Comparison of ENCODE assay signal across 15 cellular contexts in genomic region chr3:10553586-10554235, GRCh38. TPM values are rescaled to one million over a fixed set of nuclear protein-coding genes. Genes with fewer than 3 reads are reported as not detected.
DNase-seq lines count a peak whose midpoint lies in the region; ATAC-seq and TF ChIP-seq lines count a peak whose summit lies in the region.
"Had no signal": no experiment of that assay in that cellular context is flagged by ENCODE, and none has a peak within 500 bp of the region (broad histone marks: within the 10 kb centered on the region; RNA-seq: fewer than 3 reads in every experiment).

No MANE protein-coding gene starts in this region.

- H3K27ac ChIP-seq in esophagus muscularis mucosa (replicated peaks in 1 of 4): no peak overlapping the region
- H3K27ac ChIP-seq: pancreas, SJSA1, thyroid gland had no signal

- intact Hi-C loops in esophagus muscularis mucosa (cut with DNase I): no loop called here
- intact Hi-C loops in activated CD4-positive, alpha-beta T cell treated with anti-CD3 and anti-CD28 coated beads for 36 hours (cut with DNase I, micrococcal nuclease): loop anchor here (2.0 to 10.0 kb wide), 5 partner anchors 117 to 1639 kb away; no protein-coding TSS in a partner anchor

- in situ Hi-C loops in HAP-1 (cut with MboI; ENCODE audit: low sequenced_read_pairs): no loop called here

- H3K27ac Mint-ChIP-seq in osteocyte (ENCODE audit: unreplicated experiment): no peak overlapping the region
- H3K27ac Mint-ChIP-seq in activated CD4-positive, alpha-beta T cell treated with anti-CD3 and anti-CD28 coated beads for 36 hours: no peak overlapping the region
- no peak overlapping the region for H3K27ac Mint-ChIP-seq in activated T-cell treated with anti-CD3 and anti-CD28 coated beads, Interleukin-2, amount 50 U/mL, for 72 hours

- H3K9me3 Mint-ChIP-seq in osteocyte (ENCODE audit: unreplicated experiment): no peaks in the 10 kb centered on the region
- no peaks in the 10 kb centered on the region for H3K9me3 Mint-ChIP-seq in activated CD4-positive, alpha-beta T cell treated with anti-CD3 and anti-CD28 coated beads for 36 hours (ENCODE audit: low read depth)
- H3K9me3 Mint-ChIP-seq in activated T-cell treated with anti-CD3 and anti-CD28 coated beads, Interleukin-2, amount 50 U/mL, for 72 hours: no peaks in the 10 kb centered on the region

- ATAC-seq in activated CD4-positive, alpha-beta T cell treated with anti-CD3 and anti-CD28 coated beads for 36 hours: no peak
- no peak for ATAC-seq in GM19351 (IDR thresholded peaks at IDR 0.05; ENCODE audit: unreplicated experiment)
- ATAC-seq in activated T-cell treated with anti-CD3 and anti-CD28 coated beads, Interleukin-2, amount 50 U/mL, for 72 hours (replicated peaks in 1 of 2): no peak
- ATAC-seq: pancreas had no signal

- H3K27me3 Mint-ChIP-seq in osteocyte (ENCODE audit: unreplicated experiment): peaks cover 6% of the 10 kb centered on the region
- peaks cover 4% of the 10 kb centered on the region for H3K27me3 Mint-ChIP-seq in activated CD4-positive, alpha-beta T cell treated with anti-CD3 and anti-CD28 coated beads for 36 hours
- H3K27me3 Mint-ChIP-seq in activated T-cell treated with anti-CD3 and anti-CD28 coated beads, Interleukin-2, amount 50 U/mL, for 72 hours (ENCODE audit: low read depth): peaks cover 28% of the 10 kb centered on the region

- peak overlapping the region; percentile 12 for H3K9ac ChIP-seq in NT2/D1 (ENCODE audit: insufficient read length, low read depth)

- H3K27me3 ChIP-seq in HAP-1 (ENCODE audit: low read depth) (peaks cover 3% of the 10 kb centered on the region), NT2/D1 (ENCODE audit: insufficient read depth, insufficient read length) (no peaks in the 10 kb centered on the region), esophagus muscularis mucosa (peaks cover 0 to 40% (median 0%) of the 10 kb centered on the region in 4 donors)
- H3K27me3 ChIP-seq: pancreas, SJSA1, thyroid gland had no signal

- H3K4me1 Mint-ChIP-seq in osteocyte (ENCODE audit: unreplicated experiment): peaks cover 18% of the 10 kb centered on the region
- H3K4me1 Mint-ChIP-seq in activated CD4-positive, alpha-beta T cell treated with anti-CD3 and anti-CD28 coated beads for 36 hours: peaks cover 42% of the 10 kb centered on the region
- H3K4me1 Mint-ChIP-seq in activated T-cell treated with anti-CD3 and anti-CD28 coated beads, Interleukin-2, amount 50 U/mL, for 72 hours (ENCODE audit: low read depth): peaks cover 50% of the 10 kb centered on the region

- H3K36me3 Mint-ChIP-seq in osteocyte (ENCODE audit: unreplicated experiment): no peaks in the 10 kb centered on the region
- H3K36me3 Mint-ChIP-seq in activated CD4-positive, alpha-beta T cell treated with anti-CD3 and anti-CD28 coated beads for 36 hours (ENCODE audit: low read depth): no peaks in the 10 kb centered on the region
- no peaks in the 10 kb centered on the region for H3K36me3 Mint-ChIP-seq in activated T-cell treated with anti-CD3 and anti-CD28 coated beads, Interleukin-2, amount 50 U/mL, for 72 hours (ENCODE audit: insufficient read depth in 2 of 2)

- 36% methylated on average over 9 of the region's 9 CpGs for WGBS in esophagus muscularis mucosa

- peaks cover 10% of the 10 kb centered on the region for H3K4me1 ChIP-seq in HAP-1
- H3K4me1 ChIP-seq in NT2/D1 (ENCODE audit: insufficient read depth, insufficient read length): peaks cover 7% of the 10 kb centered on the region
- peaks cover 0 to 3% (median 1%) of the 10 kb centered on the region in 4 donors for H3K4me1 ChIP-seq in esophagus muscularis mucosa
- H3K4me1 ChIP-seq: pancreas, thyroid gland had no signal

- no peak overlapping the region for H3K4me3 Mint-ChIP-seq in osteocyte (ENCODE audit: unreplicated experiment)
- H3K4me3 Mint-ChIP-seq in activated CD4-positive, alpha-beta T cell treated with anti-CD3 and anti-CD28 coated beads for 36 hours: no peak overlapping the region
- H3K4me3 Mint-ChIP-seq in activated T-cell treated with anti-CD3 and anti-CD28 coated beads, Interleukin-2, amount 50 U/mL, for 72 hours: no peak overlapping the region

- DNase-seq in HAP-1 (ENCODE audit: low spot score in 2 of 2) (peak; percentile 85 to 86), NT2/D1 (ENCODE audit: low read depth, low spot score) (peak; percentile 85), esophagus muscularis mucosa (ENCODE audit: extremely low spot score) (peak; percentile 92), osteocyte (ENCODE audit: extremely low spot score, unreplicated experiment) (peak; percentile 71), NCI-H1092 treated with DMSO at 0.1 percent for 48 hours (lab: John Stamatoyannopoulos, UW) (no peak)
- DNase-seq in activated CD4-positive, alpha-beta T cell treated with anti-CD3 and anti-CD28 coated beads for 36 hours: no peak
- no peak for DNase-seq in activated T-cell treated with anti-CD3 and anti-CD28 coated beads, Interleukin-2, amount 50 U/mL, for 72 hours
- DNase-seq: activated CD4-positive, alpha-beta T cell treated with anti-CD3 and anti-CD28 coated beads, Interleukin-2, amount 50 U/mL, for 48 hours; DMS153; NCI-H187 treated with DMSO at 0.1 percent for 48 hours; pancreas; thyroid gland had no signal

- CTCF ChIA-PET in activated CD4-positive, alpha-beta T cell treated with anti-CD3 and anti-CD28 coated beads for 36 hours (lab: Charles Lee): interaction anchor here (0.6 to 1.0 kb wide), 3 partner anchors 11 to 891 kb away, joined by 3 read pairs; no protein-coding TSS in a partner anchor

- TF ChIP-seq CTCF in esophagus muscularis mucosa (IDR thresholded peaks at IDR 0.05) (no peak), osteocyte (IDR thresholded peaks at IDR 0.05) (no peak)

- no peak for TF ChIP-seq POLR2A in esophagus muscularis mucosa (IDR thresholded peaks at IDR 0.05; ENCODE audit: low read depth)

- POLR2A ChIA-PET in activated CD4-positive, alpha-beta T cell treated with anti-CD3 and anti-CD28 coated beads for 36 hours (lab: Charles Lee): no interaction called here

- H3K4me3 ChIP-seq in HAP-1 (no peak overlapping the region), NT2/D1 (ENCODE audit: insufficient read length, low read depth) (no peak overlapping the region), esophagus muscularis mucosa (no peak overlapping the region)
- H3K4me3 ChIP-seq: pancreas, SJSA1, thyroid gland had no signal

- no peak for TF ChIP-seq EP300 in esophagus muscularis mucosa (IDR thresholded peaks at IDR 0.05)

- H3K36me3 ChIP-seq in HAP-1 (replicated peaks) (no peaks in the 10 kb centered on the region), NT2/D1 (ENCODE audit: insufficient read depth, insufficient read length, low read length) (no peaks in the 10 kb centered on the region), esophagus muscularis mucosa (no peaks in the 10 kb centered on the region)
- H3K36me3 ChIP-seq: pancreas, SJSA1, thyroid gland had no signal

- H3K9me3 ChIP-seq in HAP-1 (no peaks in the 10 kb centered on the region), NT2/D1 (ENCODE audit: insufficient read depth, low read length) (no peaks in the 10 kb centered on the region), esophagus muscularis mucosa (no peaks in the 10 kb centered on the region)
- H3K9me3 ChIP-seq: pancreas, SJSA1, thyroid gland had no signal

RNA-seq across cellular contexts. Expression of gene ATP2B2, which starts 48.3 kb away (rescaled TPM):
- total RNA-seq in esophagus muscularis mucosa (under 1 TPM; under 0.01 to 0.75 (median 0.39) TPM), osteocyte (0.13 TPM in 1 of 2 replicates, not detected in the other)
- under 1 TPM in 1 of 2 experiments, not detected in 1; 0.05 TPM for total RNA-seq in activated CD4-positive, alpha-beta T cell treated with anti-CD3 and anti-CD28 coated beads for 36 hours
- not detected for total RNA-seq in activated T-cell treated with anti-CD3 and anti-CD28 coated beads, Interleukin-2, amount 50 U/mL, for 72 hours
- total RNA-seq: endothelial cell of umbilical vein, SJSA1 had no signal

Comparison
In these comparisons a context has a peak if more than half of its experiments do, and no peak if none do; other contexts are left out.
1. DNase-seq: peak in HAP-1 (2 of 2), NT2/D1 (single experiment), esophagus muscularis mucosa (single experiment) and osteocyte (single experiment); none in activated CD4-positive, alpha-beta T cell treated with anti-CD3 and anti-CD28 coated beads for 36 hours (single experiment), NCI-H1092 treated with DMSO at 0.1 percent for 48 hours (single experiment) and activated T-cell treated with anti-CD3 and anti-CD28 coated beads, Interleukin-2, amount 50 U/mL, for 72 hours (0 of 2).